17 cellular contexts compared by ENCODE assay signal in the genomic region with DNA sequence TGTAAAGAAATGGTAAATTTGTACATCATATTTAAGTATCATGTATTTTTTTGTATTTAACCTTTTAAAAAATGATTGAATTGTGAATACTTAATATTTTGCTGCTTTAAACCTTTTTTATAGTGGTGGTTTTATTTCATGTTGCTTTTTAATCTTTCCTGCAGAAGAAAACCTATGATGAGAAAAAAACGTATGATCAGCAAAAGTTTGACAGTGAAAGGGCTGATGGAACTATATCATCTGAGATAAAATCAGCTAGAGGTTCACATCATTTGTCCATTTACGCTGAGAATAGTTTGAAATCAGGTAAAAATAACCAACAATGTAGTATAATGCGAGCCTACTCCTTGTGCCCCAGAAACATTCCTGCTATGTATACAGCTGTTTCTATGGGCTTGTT. TPM values are rescaled to one million over a fixed set of nuclear protein-coding genes. Genes with fewer than 3 reads are reported as not detected.
DNase-seq lines count a peak whose midpoint lies in the region; ATAC-seq and FAIRE-seq lines count a peak whose summit lies in the region.
"Had no signal": no experiment of that assay in that cellular context is flagged by ENCODE, and none has a peak within 500 bp of the region (broad histone marks: within the 10 kb centered on the region; RNA-seq: fewer than 3 reads in every experiment).

No MANE protein-coding gene starts in this region.

- DNase-seq in activated naive CD8-positive, alpha-beta T cell treated with anti-CD3 and anti-CD28 coated beads, Interleukin-2, amount 50 U/mL, for 24 hours, result no peak
- DNase-seq in GM18507 (ENCODE audit: extremely low spot score, insufficient read length, low read depth) (no peak), epidermal melanocyte (ENCODE audit: insufficient read length, low spot score) (no peak), NK-92 (lab: John Stamatoyannopoulos, UW; ENCODE audit: unreplicated experiment) (no peak), T-helper 17 cell (no peak)
- DNase-seq in stimulated activated effector memory CD8-positive, alpha-beta T cell treated with anti-CD3 and anti-CD28 coated beads, Interleukin-12 subunit alpha, Interleukin-12 subunit beta, amount 100 ng/mL, for 72 hours (ENCODE audit: low spot score in 2 of 2), result no peak
- DNase-seq: AML-193; CD4-positive, alpha-beta T cell; DMS153; DMS79; GDM1; HCEC 1CT had no signal

- peak overlapping the region; percentile 54 for H3K27ac Mint-ChIP-seq in activated naive CD8-positive, alpha-beta T cell
- no peak overlapping the region for H3K27ac Mint-ChIP-seq in activated naive CD8-positive, alpha-beta T cell treated with anti-CD3 and anti-CD28 coated beads, Interleukin-2, amount 50 U/mL, for 24 hours
- peak overlapping the region; percentile 30 for H3K27ac Mint-ChIP-seq in activated T-helper 17 cell treated with anti-CD3 and anti-CD28 coated beads, Interleukin-2, amount 50 U/mL, for 72 hours
- peak overlapping the region; percentile 54 for H3K27ac Mint-ChIP-seq in stimulated activated effector memory CD8-positive, alpha-beta T cell treated with anti-CD3 and anti-CD28 coated beads, Interleukin-12 subunit alpha, Interleukin-12 subunit beta, amount 100 ng/mL, for 72 hours
- no peak overlapping the region for H3K27ac Mint-ChIP-seq in T-helper 17 cell
- H3K27ac Mint-ChIP-seq: CD4-positive, alpha-beta T cell; GM23338 had no signal

- H3K4me3 Mint-ChIP-seq in activated naive CD8-positive, alpha-beta T cell, result no peak overlapping the region
- no peak overlapping the region for H3K4me3 Mint-ChIP-seq in activated naive CD8-positive, alpha-beta T cell treated with anti-CD3 and anti-CD28 coated beads, Interleukin-2, amount 50 U/mL, for 24 hours
- no peak overlapping the region for H3K4me3 Mint-ChIP-seq in activated T-helper 17 cell treated with anti-CD3 and anti-CD28 coated beads, Interleukin-2, amount 50 U/mL, for 72 hours
- no peak overlapping the region for H3K4me3 Mint-ChIP-seq in stimulated activated effector memory CD8-positive, alpha-beta T cell treated with anti-CD3 and anti-CD28 coated beads, Interleukin-12 subunit alpha, Interleukin-12 subunit beta, amount 100 ng/mL, for 72 hours
- no peak overlapping the region for H3K4me3 Mint-ChIP-seq in T-helper 17 cell
- H3K4me3 Mint-ChIP-seq: CD4-positive, alpha-beta T cell; GM23338 had no signal

- H3K4me1 Mint-ChIP-seq in activated naive CD8-positive, alpha-beta T cell (ENCODE audit: low read depth), result peaks cover 55% of the 10 kb centered on the region
- peaks cover 36% of the 10 kb centered on the region for H3K4me1 Mint-ChIP-seq in activated naive CD8-positive, alpha-beta T cell treated with anti-CD3 and anti-CD28 coated beads, Interleukin-2, amount 50 U/mL, for 24 hours
- H3K4me1 Mint-ChIP-seq in activated T-helper 17 cell treated with anti-CD3 and anti-CD28 coated beads, Interleukin-2, amount 50 U/mL, for 72 hours, result peaks cover 18% of the 10 kb centered on the region
- peaks cover 15% of the 10 kb centered on the region for H3K4me1 Mint-ChIP-seq in stimulated activated effector memory CD8-positive, alpha-beta T cell treated with anti-CD3 and anti-CD28 coated beads, Interleukin-12 subunit alpha, Interleukin-12 subunit beta, amount 100 ng/mL, for 72 hours
- H3K4me1 Mint-ChIP-seq in T-helper 17 cell, result peaks cover 23% of the 10 kb centered on the region

- H3K9me3 ChIP-seq in T-helper 17 cell (ENCODE audit: control insufficient read depth, low read length, poor library complexity, severe bottlenecking), result no peaks in the 10 kb centered on the region

- no peaks in the 10 kb centered on the region for H3K27me3 Mint-ChIP-seq in activated naive CD8-positive, alpha-beta T cell
- no peaks in the 10 kb centered on the region for H3K27me3 Mint-ChIP-seq in activated naive CD8-positive, alpha-beta T cell treated with anti-CD3 and anti-CD28 coated beads, Interleukin-2, amount 50 U/mL, for 24 hours
- H3K27me3 Mint-ChIP-seq in activated T-helper 17 cell treated with anti-CD3 and anti-CD28 coated beads, Interleukin-2, amount 50 U/mL, for 72 hours, result no peaks in the 10 kb centered on the region
- no peaks in the 10 kb centered on the region for H3K27me3 Mint-ChIP-seq in T-helper 17 cell
- H3K27me3 Mint-ChIP-seq: CD4-positive, alpha-beta T cell had no signal

- no peaks in the 10 kb centered on the region for H3K9me3 Mint-ChIP-seq in activated naive CD8-positive, alpha-beta T cell (ENCODE audit: low read depth)
- no peaks in the 10 kb centered on the region for H3K9me3 Mint-ChIP-seq in activated naive CD8-positive, alpha-beta T cell treated with anti-CD3 and anti-CD28 coated beads, Interleukin-2, amount 50 U/mL, for 24 hours
- H3K9me3 Mint-ChIP-seq in activated T-helper 17 cell treated with anti-CD3 and anti-CD28 coated beads, Interleukin-2, amount 50 U/mL, for 72 hours, result no peaks in the 10 kb centered on the region
- H3K9me3 Mint-ChIP-seq in stimulated activated effector memory CD8-positive, alpha-beta T cell treated with anti-CD3 and anti-CD28 coated beads, Interleukin-12 subunit alpha, Interleukin-12 subunit beta, amount 100 ng/mL, for 72 hours, result no peaks in the 10 kb centered on the region
- H3K9me3 Mint-ChIP-seq: CD4-positive, alpha-beta T cell; GM23338 had no signal

- FAIRE-seq in GM18507 (lab: Jason Lieb, UNC), result peak; percentile 35
- FAIRE-seq: GM12892, H54 had no signal

- H3K36me3 Mint-ChIP-seq in activated naive CD8-positive, alpha-beta T cell, result peaks cover 11% of the 10 kb centered on the region
- H3K36me3 Mint-ChIP-seq in activated naive CD8-positive, alpha-beta T cell treated with anti-CD3 and anti-CD28 coated beads, Interleukin-2, amount 50 U/mL, for 24 hours (ENCODE audit: low read depth), result peaks cover 48% of the 10 kb centered on the region
- peaks cover 99% of the 10 kb centered on the region for H3K36me3 Mint-ChIP-seq in activated T-helper 17 cell treated with anti-CD3 and anti-CD28 coated beads, Interleukin-2, amount 50 U/mL, for 72 hours (ENCODE audit: low read depth)
- peaks cover 78% of the 10 kb centered on the region for H3K36me3 Mint-ChIP-seq in stimulated activated effector memory CD8-positive, alpha-beta T cell treated with anti-CD3 and anti-CD28 coated beads, Interleukin-12 subunit alpha, Interleukin-12 subunit beta, amount 100 ng/mL, for 72 hours
- H3K36me3 Mint-ChIP-seq in T-helper 17 cell (ENCODE audit: low read depth), result peaks cover 10% of the 10 kb centered on the region

- no peak for ATAC-seq in activated naive CD8-positive, alpha-beta T cell treated with anti-CD3 and anti-CD28 coated beads, Interleukin-2, amount 50 U/mL, for 24 hours
- ATAC-seq in activated T-helper 17 cell treated with anti-CD3 and anti-CD28 coated beads, Interleukin-2, amount 50 U/mL, for 72 hours (replicated peaks), result no peak
- ATAC-seq in stimulated activated effector memory CD8-positive, alpha-beta T cell treated with anti-CD3 and anti-CD28 coated beads, Interleukin-12 subunit alpha, Interleukin-12 subunit beta, amount 100 ng/mL, for 72 hours, result no peak
- ATAC-seq in T-helper 17 cell, result no peak
- ATAC-seq: GM23338 had no signal

RNA-seq across cellular contexts. Expression of gene SECISBP2, which starts 7.4 kb away (rescaled TPM):
- 10 to 100 TPM; 33.1 to 40.1 TPM for total RNA-seq in activated T-helper 17 cell treated with anti-CD3 and anti-CD28 coated beads, Interleukin-2, amount 50 U/mL, for 72 hours
- 100 to 1,000 TPM; 106 to 115 TPM for total RNA-seq in T-helper 17 cell

RNA-seq across cellular contexts. Expression of gene CKS2, which starts 14.7 kb away (rescaled TPM):
- 100 to 1,000 TPM; 179 to 230 TPM for total RNA-seq in activated T-helper 17 cell treated with anti-CD3 and anti-CD28 coated beads, Interleukin-2, amount 50 U/mL, for 72 hours
- total RNA-seq in T-helper 17 cell, result 10 to 100 TPM; 11.9 to 18.1 TPM

Comparison
In these comparisons a context has a peak if more than half of its experiments do, and no peak if none do; other contexts are left out.
1. H3K27ac Mint-ChIP-seq: peak in activated naive CD8-positive, alpha-beta T cell (single experiment), activated T-helper 17 cell treated with anti-CD3 and anti-CD28 coated beads, Interleukin-2, amount 50 U/mL, for 72 hours (single experiment) and stimulated activated effector memory CD8-positive, alpha-beta T cell treated with anti-CD3 and anti-CD28 coated beads, Interleukin-12 subunit alpha, Interleukin-12 subunit beta, amount 100 ng/mL, for 72 hours (single experiment); none in activated naive CD8-positive, alpha-beta T cell treated with anti-CD3 and anti-CD28 coated beads, Interleukin-2, amount 50 U/mL, for 24 hours (single experiment) and T-helper 17 cell (single experiment).
2. RNA of gene CKS2, which starts 14.7 kb away (total RNA-seq): 179 to 230 TPM in activated T-helper 17 cell treated with anti-CD3 and anti-CD28 coated beads, Interleukin-2, amount 50 U/mL, for 72 hours; 11.9 to 18.1 TPM in T-helper 17 cell; every median in the first group is over 4 times any median in the second.